1 cellular context compared by ENCODE assay signal in genomic region chr16:27701381-27701780, GRCh38.
TF ChIP-seq lines count a peak whose summit lies in the region.

No MANE protein-coding gene starts in this region.

TF ChIP-seq in H1, 55 proteins besides CTCF, POLR2A, EP300 and RAD21:
- TF ChIP-seq ATF2 (IDR thresholded peaks at IDR 0.05; ENCODE audit: low read length): no peak
- TF ChIP-seq GABPA (IDR thresholded peaks at IDR 0.05; ENCODE audit: borderline replicate concordance, insufficient read depth, low read length): no peak
- TF ChIP-seq SAP30 (IDR thresholded peaks at IDR 0.05; ENCODE audit: insufficient read depth, insufficient replicate concordance, low read length): no peak
